In the genomic region with DNA sequence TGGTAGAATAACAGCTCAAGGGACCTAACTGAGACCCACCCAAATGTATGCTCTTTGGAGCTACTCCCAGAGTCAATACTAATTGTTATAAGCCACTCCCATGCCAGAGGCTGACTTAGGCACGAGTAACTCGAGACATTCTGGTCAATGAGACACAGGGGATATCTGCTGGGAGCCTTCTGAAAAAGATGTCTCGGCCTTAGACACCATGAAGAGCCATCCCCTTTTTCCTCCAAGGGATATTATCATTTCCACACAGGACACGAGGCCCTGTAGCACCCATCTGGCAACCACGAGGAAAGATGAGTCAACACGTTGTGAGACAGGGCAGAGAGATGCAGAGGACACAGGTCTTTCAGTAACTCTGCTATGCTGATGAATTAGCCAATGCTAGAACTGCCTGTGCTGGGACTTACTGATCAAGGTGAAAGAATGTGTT, we compare ENCODE assay signal across 8 cellular contexts. TPM values are rescaled to one million over a fixed set of nuclear protein-coding genes. Genes with fewer than 3 reads are reported as not detected.
DNase-seq lines count a peak whose midpoint lies in the region; ATAC-seq, FAIRE-seq and TF ChIP-seq lines count a peak whose summit lies in the region.

No MANE protein-coding gene starts in this region.

- H3K79me2 ChIP-seq in ACC112 (ENCODE audit: control insufficient read depth, insufficient read depth, low read length, unreplicated experiment) = no peaks in the 10 kb centered on the region

- no peaks in the 10 kb centered on the region for H3K9me3 ChIP-seq in vagina

- no peak for TF ChIP-seq CTCF in vagina (IDR thresholded peaks at IDR 0.05)

- H3K4me3 ChIP-seq in ACC112 (ENCODE audit: low read depth, low read length) (no peak overlapping the region), vagina (no peak overlapping the region)

- ATAC-seq in activated naive CD4-positive, alpha-beta T cell treated with anti-CD3 and anti-CD28 coated beads, Interleukin-2, amount 50 U/mL, for 72 hours = peak; percentile 72
- ATAC-seq in GM21515 (IDR thresholded peaks at IDR 0.05; ENCODE audit: unreplicated experiment) = no peak

- H3K36me3 Mint-ChIP-seq in activated naive CD4-positive, alpha-beta T cell treated with anti-CD3 and anti-CD28 coated beads, Interleukin-2, amount 50 U/mL, for 72 hours = peaks cover 4 to 32% of the 10 kb centered on the region in 2 donors

- TF ChIP-seq POLR2A in H54 (IDR thresholded peaks at IDR 0.05; ENCODE audit: low read depth, low read length) = no peak
- TF ChIP-seq POLR2A in vagina (IDR thresholded peaks at IDR 0.05) = no peak

- H3K27ac ChIP-seq in ACC112 (ENCODE audit: low read depth, low read length) (peak overlapping the region; percentile 6; the same call in 1 of the 2 replicates), vagina (peak overlapping the region; percentile 83)

- peak overlapping the region; percentile 82 for H2AFZ ChIP-seq in ACC112 (ENCODE audit: low read length, unreplicated experiment)

- FAIRE-seq in H54 (lab: Jason Lieb, UNC) = peak; percentile 30

- H3K27ac Mint-ChIP-seq in activated naive CD4-positive, alpha-beta T cell treated with anti-CD3 and anti-CD28 coated beads, Interleukin-2, amount 50 U/mL, for 72 hours = peak overlapping the region; percentile 74 to 99

- H3K27me3 ChIP-seq in ACC112 (ENCODE audit: insufficient read depth, low read length) (no peaks in the 10 kb centered on the region), vagina (no peaks in the 10 kb centered on the region)

- intact Hi-C loops in vagina (cut with DNase I) = no loop called here

- H3K36me3 ChIP-seq in ACC112 (ENCODE audit: insufficient read depth, low read length) = no peaks in the 10 kb centered on the region
- no peaks in the 10 kb centered on the region for H3K36me3 ChIP-seq in vagina

- H3K9me3 Mint-ChIP-seq in activated naive CD4-positive, alpha-beta T cell treated with anti-CD3 and anti-CD28 coated beads, Interleukin-2, amount 50 U/mL, for 72 hours = no peaks in the 10 kb centered on the region

- peaks cover 15% of the 10 kb centered on the region for H3K4me1 ChIP-seq in ACC112 (ENCODE audit: control insufficient read depth, insufficient read depth, low read length, unreplicated experiment)
- H3K4me1 ChIP-seq in vagina = peaks cover 79% of the 10 kb centered on the region

- DNase-seq in H54 (ENCODE audit: insufficient read length, low spot score) (peak; percentile 65), islet precursor cell (peak; percentile 72), vagina (ENCODE audit: extremely low spot score in 2 of 2) (no peak), SHP77 treated with DMSO at 0.1 percent for 48 hours (lab: John Stamatoyannopoulos, UW) (no peak), NAMALWA (ENCODE audit: low spot score) (no peak)
- DNase-seq in activated naive CD4-positive, alpha-beta T cell treated with anti-CD3 and anti-CD28 coated beads, Interleukin-2, amount 50 U/mL, for 72 hours (ENCODE audit: low spot score in 2 of 2) = no peak

RNA-seq across cellular contexts. Expression of gene ITPKB, which starts 30.7 kb away (rescaled TPM):
- total RNA-seq in activated naive CD4-positive, alpha-beta T cell treated with anti-CD3 and anti-CD28 coated beads, Interleukin-2, amount 50 U/mL, for 72 hours = 10 to 100 TPM; 37.5 to 51.3 TPM
- 31.7 TPM for total RNA-seq in vagina

Comparison
In these comparisons a context has a peak if more than half of its experiments do, and no peak if none do; other contexts are left out.
1. DNase-seq: peak in H54 (single experiment) and islet precursor cell (single experiment); none in activated naive CD4-positive, alpha-beta T cell treated with anti-CD3 and anti-CD28 coated beads, Interleukin-2, amount 50 U/mL, for 72 hours (0 of 2), vagina (0 of 2), SHP77 treated with DMSO at 0.1 percent for 48 hours (single experiment) and NAMALWA (single experiment).